In genomic region chr13:48155850-48156249, GRCh38 we compare ENCODE assay signal across 8 cellular contexts.
DNase-seq lines count a peak whose midpoint lies in the region; ATAC-seq and TF ChIP-seq lines count a peak whose summit lies in the region.

No MANE protein-coding gene starts in this region.

- no peaks in the 10 kb centered on the region for H3K9me3 Mint-ChIP-seq in GM23338

- no peaks in the 10 kb centered on the region for H3K36me3 Mint-ChIP-seq in GM23338 (ENCODE audit: low read depth)

- H4K20me1 ChIP-seq in GM23338 (replicated peaks; ENCODE audit: insufficient read depth) = no peaks in the 10 kb centered on the region

- no peak overlapping the region for H3K4me2 ChIP-seq in GM23338

- no peak overlapping the region for H3K4me3 ChIP-seq in GM23338

- H3K27ac ChIP-seq in GM23338 (ENCODE audit: low read depth) = no peak overlapping the region

- H3K4me3 Mint-ChIP-seq in GM23338 = no peak overlapping the region

- H3K36me3 ChIP-seq in GM23338 (ENCODE audit: insufficient read depth) = no peaks in the 10 kb centered on the region

- H3K27ac Mint-ChIP-seq in GM23338 = no peak overlapping the region

- no peak for TF ChIP-seq CTCF in GM23338 (conservative IDR thresholded peaks at IDR 0.05; ENCODE audit: low read depth in 2 of 2)

- no peaks in the 10 kb centered on the region for H3K27me3 ChIP-seq in GM23338 (ENCODE audit: insufficient read depth)

- H3F3A ChIP-seq in GM23338 (replicated peaks; ENCODE audit: low read depth) = no peaks in the 10 kb centered on the region

- H3K4me1 Mint-ChIP-seq in GM23338 = peaks cover 27% of the 10 kb centered on the region

- no peaks in the 10 kb centered on the region for H3K79me2 ChIP-seq in GM23338 (replicated peaks; ENCODE audit: insufficient read depth)

- H3K4me1 ChIP-seq in GM23338 (ENCODE audit: insufficient read depth) = peaks cover 16% of the 10 kb centered on the region

- peaks cover 3% of the 10 kb centered on the region for H3K27me3 Mint-ChIP-seq in GM23338 (ENCODE audit: insufficient read depth, low read depth, poor library complexity)

- no peaks in the 10 kb centered on the region for H3K9me2 ChIP-seq in GM23338 (ENCODE audit: insufficient read depth)

- ATAC-seq in HG02571 (IDR thresholded peaks at IDR 0.05; ENCODE audit: unreplicated experiment) (no peak), GM23338 (no peak), HG02852 (IDR thresholded peaks at IDR 0.05; ENCODE audit: unreplicated experiment) (no peak)

- H2AFZ ChIP-seq in GM23338 = no peak overlapping the region

- DNase-seq in GF-D8 (lab: John Stamatoyannopoulos, UW) = peak; percentile 98
- DNase-seq in HS-5 (ENCODE audit: low read depth) = peak; percentile 32
- peak; percentile 6 for DNase-seq in activated CD4-positive, alpha-beta T cell treated with anti-CD3 and anti-CD28 coated beads, Interleukin-2, amount 50 U/mL, for 1 hour
- peak; percentile 54 for DNase-seq in kidney glomerular epithelial cell (lab: John Stamatoyannopoulos, UW)
- DNase-seq in NCI-H510A treated with DMSO at 0.1 percent for 48 hours (lab: John Stamatoyannopoulos, UW) = no peak
- DNase-seq in GM23338 (ENCODE audit: low spot score) = no peak

TF ChIP-seq in GM23338, 12 proteins besides CTCF, POLR2A, EP300 and RAD21:
- TF ChIP-seq STAT1 (IDR thresholded peaks at IDR 0.05; ENCODE audit: unreplicated experiment) = no peak
- no peak for TF ChIP-seq EZH2 (IDR thresholded peaks at IDR 0.05; ENCODE audit: low read depth, unreplicated experiment)
- no peak for TF ChIP-seq REST (IDR thresholded peaks at IDR 0.05; ENCODE audit: unreplicated experiment)
- no peak for TF ChIP-seq ZNF331 (CRISPR knock-in tag; IDR thresholded peaks at IDR 0.05; ENCODE audit: low read depth)
- no peak for TF ChIP-seq EZH2phosphoT487 (IDR thresholded peaks at IDR 0.05; ENCODE audit: unreplicated experiment)
- TF ChIP-seq POLR2AphosphoS5 (IDR thresholded peaks at IDR 0.05; ENCODE audit: low read depth) = no peak
- TF ChIP-seq JUNB (IDR thresholded peaks at IDR 0.05; ENCODE audit: unreplicated experiment) = no peak
- TF ChIP-seq ETS1 (IDR thresholded peaks at IDR 0.05) = no peak
- no peak for TF ChIP-seq ZNF114 (CRISPR knock-in tag; IDR thresholded peaks at IDR 0.05)
- no peak for TF ChIP-seq ZNF462 (CRISPR knock-in tag; IDR thresholded peaks at IDR 0.05)
- TF ChIP-seq CREB1 (CRISPR knock-in tag; IDR thresholded peaks at IDR 0.05; ENCODE audit: low read depth) = no peak
- no peak for TF ChIP-seq NANOG (IDR thresholded peaks at IDR 0.05; ENCODE audit: borderline replicate concordance)

Comparison
In these comparisons a context has a peak if more than half of its experiments do, and no peak if none do; other contexts are left out.
1. DNase-seq: peak in GF-D8 (single experiment), HS-5 (single experiment), activated CD4-positive, alpha-beta T cell treated with anti-CD3 and anti-CD28 coated beads, Interleukin-2, amount 50 U/mL, for 1 hour (single experiment) and kidney glomerular epithelial cell (single experiment); none in NCI-H510A treated with DMSO at 0.1 percent for 48 hours (single experiment) and GM23338 (single experiment).